Comparison of ENCODE assay signal across 20 cellular contexts in the genomic region with DNA sequence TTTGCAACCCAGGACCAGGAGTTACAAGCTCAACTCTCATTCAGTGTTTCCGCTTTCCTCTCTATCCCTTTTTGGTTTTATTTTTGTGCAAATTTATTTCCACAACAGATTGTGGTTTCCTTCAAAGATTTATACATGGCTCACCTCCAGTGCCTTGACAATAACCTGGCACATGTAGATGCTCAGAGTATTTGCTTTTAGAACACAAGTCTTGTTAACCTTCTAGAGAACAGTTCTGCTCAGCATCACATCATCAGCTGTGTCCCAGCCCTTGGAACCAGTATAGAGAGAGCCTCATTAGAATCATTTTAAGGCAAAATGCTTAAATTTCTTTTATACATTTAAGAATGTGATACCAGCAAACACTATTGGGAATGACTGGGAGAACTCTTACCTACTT.
DNase-seq lines count a peak whose midpoint lies in the region; ATAC-seq, FAIRE-seq and TF ChIP-seq lines count a peak whose summit lies in the region.
"Had no signal": no experiment of that assay in that cellular context is flagged by ENCODE, and none has a peak within 500 bp of the region (broad histone marks: within the 10 kb centered on the region; RNA-seq: fewer than 3 reads in every experiment).

No MANE protein-coding gene starts in this region.

- no peak for TF ChIP-seq CTCF in body of pancreas (IDR thresholded peaks at IDR 0.05)
- no peak for TF ChIP-seq CTCF in pancreas (IDR thresholded peaks at IDR 0.05)
- no peak for TF ChIP-seq CTCF in uterus (IDR thresholded peaks at IDR 0.05)

- TF ChIP-seq POLR2A in body of pancreas (IDR thresholded peaks at IDR 0.05): no peak
- TF ChIP-seq POLR2A in uterus (IDR thresholded peaks at IDR 0.05): no peak

- intact Hi-C loops in body of pancreas (cut with DNase I): no loop called here
- intact Hi-C loops in pancreas (cut with DNase I): no loop called here
- intact Hi-C loops in uterus (cut with DNase I; ENCODE audit: low total_unique reads): no loop called here
- intact Hi-C loops in aorta (cut with DNase I): no loop called here

- no peaks in the 10 kb centered on the region for H3K27me3 ChIP-seq in body of pancreas
- H3K27me3 ChIP-seq in pancreas: no peaks in the 10 kb centered on the region
- no peaks in the 10 kb centered on the region for H3K27me3 ChIP-seq in uterus
- H3K27me3 ChIP-seq in aorta (ENCODE audit: control insufficient read depth in 1 of 2, insufficient read depth in 2 of 2, low read length in 1 of 2): no peaks in the 10 kb centered on the region
- H3K27me3 ChIP-seq: BLaER1 treated with 17β-estradiol and CSF1 and Interleukin-3, amounts not matched to agents 10 nM and 100 nM had no signal

- WGBS in body of pancreas, 2 donors: 49 to 72% methylated on average over 1 of the region's 1 CpG
- WGBS in pancreas, 2 donors: 55 to 62% methylated on average over 1 of the region's 1 CpG
- WGBS in aorta, 2 donors: 90 to 94% methylated on average over 1 of the region's 1 CpG

- DNase-seq in body of pancreas (no peak), pancreas (no peak), uterus (peak in 1 of 2 donors; percentile 28), nucleus accumbens (lab: John Stamatoyannopoulos, UW) (no peak), aorta (no peak)
- DNase-seq: AML-193; Caco-2; Calu3; CD4-positive, alpha-beta T cell; CD8-positive, alpha-beta T cell; DMS79 treated with DMSO at 0.1 percent for 48 hours; GF-D8 had no signal

- H3K9me3 ChIP-seq in body of pancreas (no peaks in the 10 kb centered on the region), pancreas (no peaks in the 10 kb centered on the region), uterus (no peaks in the 10 kb centered on the region), aorta (ENCODE audit: control insufficient read depth, low read length) (no peaks in the 10 kb centered on the region)
- H3K9me3 ChIP-seq: A549; BLaER1 treated with 17β-estradiol and CSF1 and Interleukin-3, amounts not matched to agents 10 nM and 100 nM; Caco-2 had no signal

- no peak overlapping the region for H3K4me3 ChIP-seq in body of pancreas
- no peak overlapping the region for H3K4me3 ChIP-seq in pancreas
- H3K4me3 ChIP-seq in uterus: no peak overlapping the region
- no peak overlapping the region for H3K4me3 ChIP-seq in aorta (ENCODE audit: low read length in 2 of 2)
- H3K4me3 ChIP-seq: A549; BLaER1 treated with 17β-estradiol and CSF1 and Interleukin-3, amounts not matched to agents 10 nM and 100 nM had no signal

- peak overlapping the region; percentile 13 to 79 (median 68) for H3K27ac ChIP-seq in body of pancreas
- peak overlapping the region; percentile 23 to 59 (median 39) for H3K27ac ChIP-seq in pancreas
- peak overlapping the region; percentile 33 to 47 for H3K27ac ChIP-seq in uterus
- H3K27ac ChIP-seq in aorta (ENCODE audit: low read depth in 1 of 2, low read length in 2 of 2): no peak overlapping the region
- H3K27ac ChIP-seq: 22Rv1; A549; BLaER1 treated with 17β-estradiol and CSF1 and Interleukin-3, amounts not matched to agents 10 nM and 100 nM; C4-2B had no signal

- peaks cover 41% of the 10 kb centered on the region for H3K4me1 ChIP-seq in body of pancreas
- H3K4me1 ChIP-seq in pancreas: peaks cover 6 to 19% (median 16%) of the 10 kb centered on the region in 3 donors
- no peaks in the 10 kb centered on the region for H3K4me1 ChIP-seq in uterus
- no peaks in the 10 kb centered on the region for H3K4me1 ChIP-seq in aorta (ENCODE audit: control insufficient read depth in 1 of 2, insufficient read depth in 2 of 2, low read length in 2 of 2)
- H3K4me1 ChIP-seq: A549 had no signal

- H3K36me3 ChIP-seq in body of pancreas (replicated peaks in 1 of 2; ENCODE audit: insufficient read depth in 1 of 2, low read depth in 2 of 2) (no peaks in the 10 kb centered on the region), pancreas (no peaks in the 10 kb centered on the region), uterus (no peaks in the 10 kb centered on the region), aorta (ENCODE audit: control insufficient read depth in 1 of 2, insufficient read depth in 2 of 2, low read length in 1 of 2) (no peaks in the 10 kb centered on the region)
- H3K36me3 ChIP-seq: BLaER1 treated with 17β-estradiol and CSF1 and Interleukin-3, amounts not matched to agents 10 nM and 100 nM had no signal

- no peak for FAIRE-seq in pancreas (lab: Jason Lieb, UNC)
- FAIRE-seq: A549, D721Med, G401.6, GM12891, GM19239 had no signal

- ATAC-seq in body of pancreas (peak; percentile 31), pancreas (peak; percentile 44 to 66 (median 52)), aorta (ENCODE audit: low FRiP score) (no peak)
- ATAC-seq: A549; CD8-positive, alpha-beta T cell had no signal

Comparison
In these comparisons a context has a peak if more than half of its experiments do, and no peak if none do; other contexts are left out.
1. H3K27ac ChIP-seq: peak in body of pancreas (4 of 4), pancreas (4 of 4) and uterus (2 of 2); none in aorta (0 of 2).